ENCODE assay signal across 27 cellular contexts in genomic region chr5:146778261-146778660, GRCh38.
"Had no signal": no experiment of that assay in that cellular context is flagged by ENCODE, and none has a peak within 500 bp of the region (broad histone marks: within the 10 kb centered on the region; RNA-seq: fewer than 3 reads in every experiment).

No MANE protein-coding gene starts in this region.

- H3K9me3 ChIP-seq: gastrocnemius medialis, prostate gland, stomach, thoracic aorta, transverse colon, upper lobe of right lung had no signal

- H3K79me2 ChIP-seq: hepatocyte, parathyroid adenoma had no signal

- H3K9ac ChIP-seq: parathyroid adenoma had no signal

- H3K27ac Mint-ChIP-seq: memory B cell; naive thymus-derived CD4-positive, alpha-beta T cell had no signal

- H3K4me1 Mint-ChIP-seq: memory B cell; naive thymus-derived CD4-positive, alpha-beta T cell had no signal

- DNase-seq: cortex of kidney; effector CD4-positive, alpha-beta T cell; gastrocnemius medialis; heart left ventricle; kidney; naive thymus-derived CD4-positive, alpha-beta T cell; stimulated activated CD4-positive, alpha-beta T cell treated with anti-CD3 and anti-CD28 coated beads, Interleukin-12 subunit alpha, Interleukin-12 subunit beta, amount 100 ng/mL, for 4 hours; stimulated activated CD4-positive, alpha-beta T cell treated with anti-CD3 and anti-CD28 coated beads, Interleukin-1b, Interleukin-23, amount 100 ng/mL, for 48 hours; stimulated activated CD4-positive, alpha-beta T cell treated with anti-CD3 and anti-CD28 coated beads, Interleukin-4, amount 100 ng/mL, for 1 hour; stimulated activated CD8-positive, alpha-beta memory T cell treated with anti-CD3 and anti-CD28 coated beads, Interleukin-4, amount 100 ng/mL, for 48 hours; stimulated activated naive CD4-positive, alpha-beta T cell treated with Interleukin-2 at 50 U/mL for 16 hours; stomach; transverse colon; upper lobe of right lung; uterus had no signal

- H3K9me3 Mint-ChIP-seq: central memory CD8-positive, alpha-beta T cell had no signal

- H3K4me3 ChIP-seq: gastrocnemius medialis, heart left ventricle, hepatocyte, lung, prostate gland, right atrium auricular region, smooth muscle cell, stomach, thoracic aorta, transverse colon, upper lobe of right lung, uterus had no signal

- H2AFZ ChIP-seq: hepatocyte had no signal

- H3K4me1 ChIP-seq: gastrocnemius medialis, heart left ventricle, prostate gland, right atrium auricular region, stomach, transverse colon, upper lobe of right lung, uterus had no signal

- H3K4me3 Mint-ChIP-seq: central memory CD8-positive, alpha-beta T cell; memory B cell; naive thymus-derived CD4-positive, alpha-beta T cell; neural crest cell had no signal

- H3K27me3 ChIP-seq: gastrocnemius medialis, heart left ventricle, hepatocyte, right atrium auricular region, stomach, transverse colon, upper lobe of right lung, uterus had no signal

- H3K27me3 Mint-ChIP-seq: central memory CD8-positive, alpha-beta T cell; memory B cell had no signal

- ATAC-seq: gastrocnemius medialis; heart left ventricle; left lobe of liver; naive thymus-derived CD4-positive, alpha-beta T cell; sciatic nerve; upper lobe of right lung had no signal

- H3K36me3 ChIP-seq: gastrocnemius medialis, heart left ventricle, prostate gland, right atrium auricular region, stomach, thoracic aorta, transverse colon, upper lobe of right lung, uterus had no signal

- H3K27ac ChIP-seq: gastrocnemius medialis, heart left ventricle, hepatocyte, parathyroid adenoma, prostate gland, right atrium auricular region, stomach, thoracic aorta, transverse colon, upper lobe of right lung, uterus had no signal

- H3K36me3 Mint-ChIP-seq: memory B cell had no signal

- H3K4me2 ChIP-seq: hepatocyte, smooth muscle cell had no signal
